In the genomic region with DNA sequence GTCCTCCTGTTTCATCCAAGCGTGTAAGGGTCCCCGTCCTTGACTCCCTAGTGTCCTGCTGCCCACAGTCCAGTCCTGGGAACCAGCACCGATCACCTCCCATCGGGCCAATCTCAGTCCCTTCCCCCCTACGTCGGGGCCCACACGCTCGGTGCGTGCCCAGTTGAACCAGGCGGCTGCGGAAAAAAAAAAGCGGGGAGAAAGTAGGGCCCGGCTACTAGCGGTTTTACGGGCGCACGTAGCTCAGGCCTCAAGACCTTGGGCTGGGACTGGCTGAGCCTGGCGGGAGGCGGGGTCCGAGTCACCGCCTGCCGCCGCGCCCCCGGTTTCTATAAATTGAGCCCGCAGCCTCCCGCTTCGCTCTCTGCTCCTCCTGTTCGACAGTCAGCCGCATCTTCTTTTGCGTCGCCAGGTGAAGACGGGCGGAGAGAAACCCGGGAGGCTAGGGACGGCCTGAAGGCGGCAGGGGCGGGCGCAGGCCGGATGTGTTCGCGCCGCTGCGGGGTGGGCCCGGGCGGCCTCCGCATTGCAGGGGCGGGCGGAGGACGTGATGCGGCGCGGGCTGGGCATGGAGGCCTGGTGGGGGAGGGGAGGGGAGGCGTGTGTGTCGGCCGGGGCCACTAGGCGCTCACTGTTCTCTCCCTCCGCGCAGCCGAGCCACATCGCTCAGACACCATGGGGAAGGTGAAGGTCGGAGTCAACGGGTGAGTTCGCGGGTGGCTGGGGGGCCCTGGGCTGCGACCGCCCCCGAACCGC, we compare ENCODE assay signal across 1 cellular context.
TF ChIP-seq lines count a peak whose summit lies in the region.

A gene (plus strand): TSS at position 360 of the 756 bp plus-strand sequence. CDS start 316 bp downstream, at position 676.

TF ChIP-seq in HepG2, 621 proteins besides CTCF, POLR2A, EP300 and RAD21 (continued from another document and continues in another):
- TF ChIP-seq, protein P1, sequence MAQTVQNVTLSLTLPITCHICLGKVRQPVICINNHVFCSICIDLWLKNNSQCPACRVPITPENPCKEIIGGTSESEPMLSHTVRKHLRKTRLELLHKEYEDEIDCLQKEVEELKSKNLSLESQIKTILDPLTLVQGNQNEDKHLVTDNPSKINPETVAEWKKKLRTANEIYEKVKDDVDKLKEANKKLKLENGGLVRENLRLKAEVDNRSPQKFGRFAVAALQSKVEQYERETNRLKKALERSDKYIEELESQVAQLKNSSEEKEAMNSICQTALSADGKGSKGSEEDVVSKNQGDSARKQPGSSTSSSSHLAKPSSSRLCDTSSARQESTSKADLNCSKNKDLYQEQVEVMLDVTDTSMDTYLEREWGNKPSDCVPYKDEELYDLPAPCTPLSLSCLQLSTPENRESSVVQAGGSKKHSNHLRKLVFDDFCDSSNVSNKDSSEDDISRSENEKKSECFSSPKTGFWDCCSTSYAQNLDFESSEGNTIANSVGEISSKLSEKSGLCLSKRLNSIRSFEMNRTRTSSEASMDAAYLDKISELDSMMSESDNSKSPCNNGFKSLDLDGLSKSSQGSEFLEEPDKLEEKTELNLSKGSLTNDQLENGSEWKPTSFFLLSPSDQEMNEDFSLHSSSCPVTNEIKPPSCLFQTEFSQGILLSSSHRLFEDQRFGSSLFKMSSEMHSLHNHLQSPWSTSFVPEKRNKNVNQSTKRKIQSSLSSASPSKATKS (CRISPR knock-in tag; IDR thresholded peaks at IDR 0.05) = no peak
- TF ChIP-seq PCBP1 (IDR thresholded peaks at IDR 0.05; ENCODE audit: borderline replicate concordance, low read depth, low read length) (0 out of 2 replicates have a peak, but pooled peaks have one; percentile 23), SALL2 (CRISPR knock-in tag; IDR thresholded peaks at IDR 0.05) (no peak), XRCC5 (optimal IDR thresholded peaks at IDR 0.05; ENCODE audit: low read length) (peak; percentile 96), AGO1 (IDR thresholded peaks at IDR 0.05; ENCODE audit: low read depth, low read length, poor library complexity, severe bottlenecking) (no peak), ZNF772 (CRISPR knock-in tag; IDR thresholded peaks at IDR 0.05) (peak; percentile 37; the same call in 1 of the 2 replicates), REL (CRISPR knock-in tag; conservative IDR thresholded peaks at IDR 0.05) (peak; percentile 71; the same call in 1 of the 2 replicates), PTBP1 (IDR thresholded peaks at IDR 0.05; ENCODE audit: low read depth, low read length, poor library complexity, severe bottlenecking) (peak; percentile 62), ZNF3 (CRISPR knock-in tag; IDR thresholded peaks at IDR 0.05) (no peak; the same call in 1 of the 2 replicates), KLF11 (CRISPR knock-in tag; IDR thresholded peaks at IDR 0.05) (peak; percentile 85), ETV5 (CRISPR knock-in tag; IDR thresholded peaks at IDR 0.05; ENCODE audit: borderline replicate concordance) (peak; percentile 66; the same call in 1 of the 2 replicates), ZKSCAN5 (CRISPR knock-in tag; IDR thresholded peaks at IDR 0.05) (no peak), PLRG1 (conservative IDR thresholded peaks at IDR 0.05) (no peak), ZNF484 (CRISPR knock-in tag; IDR thresholded peaks at IDR 0.05; ENCODE audit: borderline replicate concordance, low read depth) (no peak), ZNF253 (CRISPR knock-in tag; IDR thresholded peaks at IDR 0.05; ENCODE audit: borderline replicate concordance) (no peak), DMAP1 (CRISPR knock-in tag; IDR thresholded peaks at IDR 0.05) (0 out of 2 replicates have a peak, but pooled peaks have one; percentile 56), SRSF9 (IDR thresholded peaks at IDR 0.05; ENCODE audit: borderline replicate concordance, insufficient read depth, low read depth, low read length, poor library complexity, severe bottlenecking) (no peak), FOSL2 (CRISPR knock-in tag; IDR thresholded peaks at IDR 0.05) (no peak), ZBTB8A (CRISPR knock-in tag; IDR thresholded peaks at IDR 0.05; ENCODE audit: borderline replicate concordance, low read depth) (no peak), TEAD2 (CRISPR knock-in tag; IDR thresholded peaks at IDR 0.05) (no peak), ZNF24 (IDR thresholded peaks at IDR 0.05) (0 out of 2 replicates have a peak, but pooled peaks have one; percentile 3), ZNF446 (CRISPR knock-in tag; IDR thresholded peaks at IDR 0.05) (no peak), DR1 (CRISPR knock-in tag; IDR thresholded peaks at IDR 0.05) (peak; percentile 85; the same call in 1 of the 2 replicates), THYN1 (CRISPR knock-in tag; IDR thresholded peaks at IDR 0.05; ENCODE audit: borderline replicate concordance, low read depth) (no peak), ZNF124 (CRISPR knock-in tag; IDR thresholded peaks at IDR 0.05) (peak; percentile 85; the same call in 1 of the 2 replicates), SOX5 (CRISPR knock-in tag; IDR thresholded peaks at IDR 0.05; ENCODE audit: borderline replicate concordance) (no peak)
- TF ChIP-seq, protein P2, sequence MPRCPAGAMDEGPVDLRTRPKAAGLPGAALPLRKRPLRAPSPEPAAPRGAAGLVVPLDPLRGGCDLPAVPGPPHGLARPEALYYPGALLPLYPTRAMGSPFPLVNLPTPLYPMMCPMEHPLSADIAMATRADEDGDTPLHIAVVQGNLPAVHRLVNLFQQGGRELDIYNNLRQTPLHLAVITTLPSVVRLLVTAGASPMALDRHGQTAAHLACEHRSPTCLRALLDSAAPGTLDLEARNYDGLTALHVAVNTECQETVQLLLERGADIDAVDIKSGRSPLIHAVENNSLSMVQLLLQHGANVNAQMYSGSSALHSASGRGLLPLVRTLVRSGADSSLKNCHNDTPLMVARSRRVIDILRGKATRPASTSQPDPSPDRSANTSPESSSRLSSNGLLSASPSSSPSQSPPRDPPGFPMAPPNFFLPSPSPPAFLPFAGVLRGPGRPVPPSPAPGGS (CRISPR knock-in tag; IDR thresholded peaks at IDR 0.05) = no peak
- TF ChIP-seq, protein P3, sequence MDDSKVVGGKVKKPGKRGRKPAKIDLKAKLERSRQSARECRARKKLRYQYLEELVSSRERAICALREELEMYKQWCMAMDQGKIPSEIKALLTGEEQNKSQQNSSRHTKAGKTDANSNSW (CRISPR knock-in tag; IDR thresholded peaks at IDR 0.05; ENCODE audit: borderline replicate concordance) = no peak; the same call in 1 of the 2 replicates
- TF ChIP-seq, protein P4, sequence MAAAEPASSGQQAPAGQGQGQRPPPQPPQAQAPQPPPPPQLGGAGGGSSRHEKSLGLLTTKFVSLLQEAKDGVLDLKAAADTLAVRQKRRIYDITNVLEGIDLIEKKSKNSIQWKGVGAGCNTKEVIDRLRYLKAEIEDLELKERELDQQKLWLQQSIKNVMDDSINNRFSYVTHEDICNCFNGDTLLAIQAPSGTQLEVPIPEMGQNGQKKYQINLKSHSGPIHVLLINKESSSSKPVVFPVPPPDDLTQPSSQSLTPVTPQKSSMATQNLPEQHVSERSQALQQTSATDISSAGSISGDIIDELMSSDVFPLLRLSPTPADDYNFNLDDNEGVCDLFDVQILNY (CRISPR knock-in tag; conservative IDR thresholded peaks at IDR 0.05) = no peak; the same call in 1 of the 2 replicates
- TF ChIP-seq, protein P5, sequence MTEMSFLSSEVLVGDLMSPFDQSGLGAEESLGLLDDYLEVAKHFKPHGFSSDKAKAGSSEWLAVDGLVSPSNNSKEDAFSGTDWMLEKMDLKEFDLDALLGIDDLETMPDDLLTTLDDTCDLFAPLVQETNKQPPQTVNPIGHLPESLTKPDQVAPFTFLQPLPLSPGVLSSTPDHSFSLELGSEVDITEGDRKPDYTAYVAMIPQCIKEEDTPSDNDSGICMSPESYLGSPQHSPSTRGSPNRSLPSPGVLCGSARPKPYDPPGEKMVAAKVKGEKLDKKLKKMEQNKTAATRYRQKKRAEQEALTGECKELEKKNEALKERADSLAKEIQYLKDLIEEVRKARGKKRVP (CRISPR knock-in tag; IDR thresholded peaks at IDR 0.05) = peak in 1 of 2 experiments; percentile 58; a peak in 1 of 4 replicates
- TF ChIP-seq, protein P6, sequence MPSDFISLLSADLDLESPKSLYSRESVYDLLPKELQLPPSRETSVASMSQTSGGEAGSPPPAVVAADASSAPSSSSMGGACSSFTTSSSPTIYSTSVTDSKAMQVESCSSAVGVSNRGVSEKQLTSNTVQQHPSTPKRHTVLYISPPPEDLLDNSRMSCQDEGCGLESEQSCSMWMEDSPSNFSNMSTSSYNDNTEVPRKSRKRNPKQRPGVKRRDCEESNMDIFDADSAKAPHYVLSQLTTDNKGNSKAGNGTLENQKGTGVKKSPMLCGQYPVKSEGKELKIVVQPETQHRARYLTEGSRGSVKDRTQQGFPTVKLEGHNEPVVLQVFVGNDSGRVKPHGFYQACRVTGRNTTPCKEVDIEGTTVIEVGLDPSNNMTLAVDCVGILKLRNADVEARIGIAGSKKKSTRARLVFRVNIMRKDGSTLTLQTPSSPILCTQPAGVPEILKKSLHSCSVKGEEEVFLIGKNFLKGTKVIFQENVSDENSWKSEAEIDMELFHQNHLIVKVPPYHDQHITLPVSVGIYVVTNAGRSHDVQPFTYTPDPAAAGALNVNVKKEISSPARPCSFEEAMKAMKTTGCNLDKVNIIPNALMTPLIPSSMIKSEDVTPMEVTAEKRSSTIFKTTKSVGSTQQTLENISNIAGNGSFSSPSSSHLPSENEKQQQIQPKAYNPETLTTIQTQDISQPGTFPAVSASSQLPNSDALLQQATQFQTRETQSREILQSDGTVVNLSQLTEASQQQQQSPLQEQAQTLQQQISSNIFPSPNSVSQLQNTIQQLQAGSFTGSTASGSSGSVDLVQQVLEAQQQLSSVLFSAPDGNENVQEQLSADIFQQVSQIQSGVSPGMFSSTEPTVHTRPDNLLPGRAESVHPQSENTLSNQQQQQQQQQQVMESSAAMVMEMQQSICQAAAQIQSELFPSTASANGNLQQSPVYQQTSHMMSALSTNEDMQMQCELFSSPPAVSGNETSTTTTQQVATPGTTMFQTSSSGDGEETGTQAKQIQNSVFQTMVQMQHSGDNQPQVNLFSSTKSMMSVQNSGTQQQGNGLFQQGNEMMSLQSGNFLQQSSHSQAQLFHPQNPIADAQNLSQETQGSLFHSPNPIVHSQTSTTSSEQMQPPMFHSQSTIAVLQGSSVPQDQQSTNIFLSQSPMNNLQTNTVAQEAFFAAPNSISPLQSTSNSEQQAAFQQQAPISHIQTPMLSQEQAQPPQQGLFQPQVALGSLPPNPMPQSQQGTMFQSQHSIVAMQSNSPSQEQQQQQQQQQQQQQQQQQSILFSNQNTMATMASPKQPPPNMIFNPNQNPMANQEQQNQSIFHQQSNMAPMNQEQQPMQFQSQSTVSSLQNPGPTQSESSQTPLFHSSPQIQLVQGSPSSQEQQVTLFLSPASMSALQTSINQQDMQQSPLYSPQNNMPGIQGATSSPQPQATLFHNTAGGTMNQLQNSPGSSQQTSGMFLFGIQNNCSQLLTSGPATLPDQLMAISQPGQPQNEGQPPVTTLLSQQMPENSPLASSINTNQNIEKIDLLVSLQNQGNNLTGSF (CRISPR knock-in tag; IDR thresholded peaks at IDR 0.05) = no peak
- TF ChIP-seq, protein P7, sequence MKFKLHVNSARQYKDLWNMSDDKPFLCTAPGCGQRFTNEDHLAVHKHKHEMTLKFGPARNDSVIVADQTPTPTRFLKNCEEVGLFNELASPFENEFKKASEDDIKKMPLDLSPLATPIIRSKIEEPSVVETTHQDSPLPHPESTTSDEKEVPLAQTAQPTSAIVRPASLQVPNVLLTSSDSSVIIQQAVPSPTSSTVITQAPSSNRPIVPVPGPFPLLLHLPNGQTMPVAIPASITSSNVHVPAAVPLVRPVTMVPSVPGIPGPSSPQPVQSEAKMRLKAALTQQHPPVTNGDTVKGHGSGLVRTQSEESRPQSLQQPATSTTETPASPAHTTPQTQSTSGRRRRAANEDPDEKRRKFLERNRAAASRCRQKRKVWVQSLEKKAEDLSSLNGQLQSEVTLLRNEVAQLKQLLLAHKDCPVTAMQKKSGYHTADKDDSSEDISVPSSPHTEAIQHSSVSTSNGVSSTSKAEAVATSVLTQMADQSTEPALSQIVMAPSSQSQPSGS (CRISPR knock-in tag; IDR thresholded peaks at IDR 0.05) = peak; percentile 50; the same call in 1 of the 2 replicates
- TF ChIP-seq, protein P8, sequence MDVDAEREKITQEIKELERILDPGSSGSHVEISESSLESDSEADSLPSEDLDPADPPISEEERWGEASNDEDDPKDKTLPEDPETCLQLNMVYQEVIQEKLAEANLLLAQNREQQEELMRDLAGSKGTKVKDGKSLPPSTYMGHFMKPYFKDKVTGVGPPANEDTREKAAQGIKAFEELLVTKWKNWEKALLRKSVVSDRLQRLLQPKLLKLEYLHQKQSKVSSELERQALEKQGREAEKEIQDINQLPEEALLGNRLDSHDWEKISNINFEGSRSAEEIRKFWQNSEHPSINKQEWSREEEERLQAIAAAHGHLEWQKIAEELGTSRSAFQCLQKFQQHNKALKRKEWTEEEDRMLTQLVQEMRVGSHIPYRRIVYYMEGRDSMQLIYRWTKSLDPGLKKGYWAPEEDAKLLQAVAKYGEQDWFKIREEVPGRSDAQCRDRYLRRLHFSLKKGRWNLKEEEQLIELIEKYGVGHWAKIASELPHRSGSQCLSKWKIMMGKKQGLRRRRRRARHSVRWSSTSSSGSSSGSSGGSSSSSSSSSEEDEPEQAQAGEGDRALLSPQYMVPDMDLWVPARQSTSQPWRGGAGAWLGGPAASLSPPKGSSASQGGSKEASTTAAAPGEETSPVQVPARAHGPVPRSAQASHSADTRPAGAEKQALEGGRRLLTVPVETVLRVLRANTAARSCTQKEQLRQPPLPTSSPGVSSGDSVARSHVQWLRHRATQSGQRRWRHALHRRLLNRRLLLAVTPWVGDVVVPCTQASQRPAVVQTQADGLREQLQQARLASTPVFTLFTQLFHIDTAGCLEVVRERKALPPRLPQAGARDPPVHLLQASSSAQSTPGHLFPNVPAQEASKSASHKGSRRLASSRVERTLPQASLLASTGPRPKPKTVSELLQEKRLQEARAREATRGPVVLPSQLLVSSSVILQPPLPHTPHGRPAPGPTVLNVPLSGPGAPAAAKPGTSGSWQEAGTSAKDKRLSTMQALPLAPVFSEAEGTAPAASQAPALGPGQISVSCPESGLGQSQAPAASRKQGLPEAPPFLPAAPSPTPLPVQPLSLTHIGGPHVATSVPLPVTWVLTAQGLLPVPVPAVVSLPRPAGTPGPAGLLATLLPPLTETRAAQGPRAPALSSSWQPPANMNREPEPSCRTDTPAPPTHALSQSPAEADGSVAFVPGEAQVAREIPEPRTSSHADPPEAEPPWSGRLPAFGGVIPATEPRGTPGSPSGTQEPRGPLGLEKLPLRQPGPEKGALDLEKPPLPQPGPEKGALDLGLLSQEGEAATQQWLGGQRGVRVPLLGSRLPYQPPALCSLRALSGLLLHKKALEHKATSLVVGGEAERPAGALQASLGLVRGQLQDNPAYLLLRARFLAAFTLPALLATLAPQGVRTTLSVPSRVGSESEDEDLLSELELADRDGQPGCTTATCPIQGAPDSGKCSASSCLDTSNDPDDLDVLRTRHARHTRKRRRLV (CRISPR knock-in tag; IDR thresholded peaks at IDR 0.05) = no peak; the same call in 1 of the 2 replicates
- TF ChIP-seq, protein P9, sequence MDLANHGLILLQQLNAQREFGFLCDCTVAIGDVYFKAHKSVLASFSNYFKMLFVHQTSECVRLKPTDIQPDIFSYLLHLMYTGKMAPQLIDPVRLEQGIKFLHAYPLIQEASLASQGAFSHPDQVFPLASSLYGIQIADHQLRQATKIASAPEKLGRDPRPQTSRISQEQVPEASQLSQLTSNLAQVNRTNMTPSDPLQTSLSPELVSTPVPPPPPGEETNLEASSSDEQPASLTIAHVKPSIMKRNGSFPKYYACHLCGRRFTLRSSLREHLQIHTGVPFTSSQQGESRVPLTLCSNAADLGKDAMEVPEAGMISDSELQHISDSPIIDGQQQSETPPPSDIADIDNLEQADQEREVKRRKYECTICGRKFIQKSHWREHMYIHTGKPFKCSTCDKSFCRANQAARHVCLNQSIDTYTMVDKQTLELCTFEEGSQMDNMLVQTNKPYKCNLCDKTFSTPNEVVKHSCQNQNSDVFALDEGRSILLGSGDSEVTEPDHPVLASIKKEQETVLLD (CRISPR knock-in tag; IDR thresholded peaks at IDR 0.05; ENCODE audit: low read depth) = peak; percentile 70; the same call in 1 of the 2 replicates
